Comparison of ENCODE assay signal across 1 cellular context in genomic region chr12:29286081-29286800, GRCh38.
TF ChIP-seq lines count a peak whose summit lies in the region.

No MANE protein-coding gene starts in this region.

TF ChIP-seq in K562, 482 proteins besides CTCF, POLR2A, EP300 and RAD21:
- no peak for TF ChIP-seq VEZF1 (CRISPR knock-in tag; IDR thresholded peaks at IDR 0.05)
- no peak for TF ChIP-seq NFRKB (IDR thresholded peaks at IDR 0.05; ENCODE audit: low read depth)
- no peak for TF ChIP-seq SNIP1 (IDR thresholded peaks at IDR 0.05; ENCODE audit: low read depth)
TF ChIP-seq in K562: peak in this region for 0.
